Comparison of ENCODE assay signal across 29 cellular contexts in genomic region chr2:240053173-240054155, GRCh38. TPM values are rescaled to one million over a fixed set of nuclear protein-coding genes. Genes with fewer than 3 reads are reported as not detected.
"Had no signal": no experiment of that assay in that cellular context is flagged by ENCODE, and none has a peak within 500 bp of the region (broad histone marks: within the 10 kb centered on the region; RNA-seq: fewer than 3 reads in every experiment).

OR6B3 (minus strand) TSS chr2:240053521.

- H3K9me3 ChIP-seq: esophagus squamous epithelium, gastrocnemius medialis, pancreas, suprapubic skin, transverse colon had no signal

- H3K4me3 ChIP-seq: esophagus squamous epithelium, gastrocnemius medialis, pancreas, suprapubic skin, transverse colon had no signal

- H3K9me3 Mint-ChIP-seq: activated naive CD8-positive, alpha-beta T cell treated with anti-CD3 and anti-CD28 coated beads, Interleukin-2, amount 50 U/mL, for 24 hours; activated T-helper 1 cell treated with anti-CD3 and anti-CD28 coated beads, Interleukin-12 subunit alpha, Interleukin-12 subunit beta, Interleukin-2, Interleukin-4 antibody, amounts not matched to agents 30 ng/mL and 10 ng/mL and 1 ng/mL, durations not matched to agents 14 hours and 24 hours and 36 hours; endodermal cell; mesothelial cell of epicardium; natural killer cell; stimulated activated effector memory CD8-positive, alpha-beta T cell treated with anti-CD3 and anti-CD28 coated beads, Interleukin-12 subunit alpha, Interleukin-12 subunit beta, amount 100 ng/mL, for 72 hours; stimulated activated naive CD8-positive, alpha-beta T cell treated with anti-CD3 and anti-CD28 coated beads, Interleukin-15, amount 100 ng/mL, for 72 hours had no signal

- DNase-seq: activated CD4-positive, alpha-beta T cell treated with anti-CD3 and anti-CD28 coated beads, Interleukin-2, amount 50 U/mL, for 1 hour; activated CD8-positive, alpha-beta T cell treated with anti-CD3 and anti-CD28 coated beads, Interleukin-2, amount 10 ng/mL, durations not matched to agents 7 days and 5 days; activated gamma-delta T cell; activated naive CD4-positive, alpha-beta T cell treated with anti-CD3 and anti-CD28 coated beads, Interleukin-2, amount 50 U/mL, for 16 hours; activated naive CD8-positive, alpha-beta T cell treated with anti-CD3 and anti-CD28 coated beads, Interleukin-2, amount 50 U/mL, for 24 hours; anterior cingulate cortex; central memory CD4-positive, alpha-beta T cell; endodermal cell; esophagus squamous epithelium; gastrocnemius medialis; hippocampal formation; left ventricle myocardium superior; mammary epithelial cell; natural killer cell; pancreas; small intestine; stimulated activated CD4-positive, alpha-beta T cell treated with anti-CD3 and anti-CD28 coated beads, Interleukin-2, amount 100 ng/mL, for 24 hours; stimulated activated naive CD8-positive, alpha-beta T cell treated with anti-CD3 and anti-CD28 coated beads, Interleukin-15, amount 100 ng/mL, for 72 hours; transverse colon had no signal

- ATAC-seq: activated CD4-positive, CD25-positive, alpha-beta regulatory T cell treated with anti-CD3 and anti-CD28 coated beads, Interleukin-2, amount 50 U/mL, for 24 hours; activated CD8-positive, alpha-beta T cell treated with anti-CD3 and anti-CD28 coated beads, Interleukin-2, amount 10 ng/mL, durations not matched to agents 7 days and 5 days; gastrocnemius medialis; left ventricle myocardium superior; natural killer cell; pancreas; sciatic nerve; stimulated activated effector memory CD8-positive, alpha-beta T cell treated with anti-CD3 and anti-CD28 coated beads, Interleukin-12 subunit alpha, Interleukin-12 subunit beta, amount 100 ng/mL, for 72 hours; stimulated activated naive CD8-positive, alpha-beta T cell treated with anti-CD3 and anti-CD28 coated beads, Interleukin-15, amount 100 ng/mL, for 72 hours had no signal

- H3K4me3 Mint-ChIP-seq: activated CD8-positive, alpha-beta T cell treated with anti-CD3 and anti-CD28 coated beads, Interleukin-2, amount 10 ng/mL, durations not matched to agents 7 days and 5 days; activated naive CD8-positive, alpha-beta T cell treated with anti-CD3 and anti-CD28 coated beads, Interleukin-2, amount 50 U/mL, for 24 hours; activated T-helper 1 cell treated with anti-CD3 and anti-CD28 coated beads, Interleukin-12 subunit alpha, Interleukin-12 subunit beta, Interleukin-2, Interleukin-4 antibody, amounts not matched to agents 30 ng/mL and 10 ng/mL and 1 ng/mL, durations not matched to agents 14 hours and 24 hours and 36 hours; brain; endodermal cell; mesothelial cell of epicardium; natural killer cell; stimulated activated effector memory CD8-positive, alpha-beta T cell treated with anti-CD3 and anti-CD28 coated beads, Interleukin-12 subunit alpha, Interleukin-12 subunit beta, amount 100 ng/mL, for 72 hours; stimulated activated naive CD8-positive, alpha-beta T cell treated with anti-CD3 and anti-CD28 coated beads, Interleukin-15, amount 100 ng/mL, for 72 hours had no signal

- H3K4me1 Mint-ChIP-seq: activated naive CD8-positive, alpha-beta T cell treated with anti-CD3 and anti-CD28 coated beads, Interleukin-2, amount 50 U/mL, for 24 hours; endodermal cell; mesothelial cell of epicardium; stimulated activated naive CD8-positive, alpha-beta T cell treated with anti-CD3 and anti-CD28 coated beads, Interleukin-15, amount 100 ng/mL, for 72 hours had no signal

- H3K36me3 ChIP-seq: esophagus squamous epithelium, gastrocnemius medialis, pancreas, suprapubic skin, transverse colon had no signal

- H3K27ac Mint-ChIP-seq: activated CD8-positive, alpha-beta T cell treated with anti-CD3 and anti-CD28 coated beads, Interleukin-2, amount 10 ng/mL, durations not matched to agents 7 days and 5 days; activated naive CD8-positive, alpha-beta T cell treated with anti-CD3 and anti-CD28 coated beads, Interleukin-2, amount 50 U/mL, for 24 hours; activated T-helper 1 cell treated with anti-CD3 and anti-CD28 coated beads, Interleukin-12 subunit alpha, Interleukin-12 subunit beta, Interleukin-2, Interleukin-4 antibody, amounts not matched to agents 30 ng/mL and 10 ng/mL and 1 ng/mL, durations not matched to agents 14 hours and 24 hours and 36 hours; brain; endodermal cell; mesothelial cell of epicardium; natural killer cell; stimulated activated effector memory CD8-positive, alpha-beta T cell treated with anti-CD3 and anti-CD28 coated beads, Interleukin-12 subunit alpha, Interleukin-12 subunit beta, amount 100 ng/mL, for 72 hours had no signal

- FAIRE-seq: colon, pancreas, small intestine had no signal

- H3K4me1 ChIP-seq: esophagus squamous epithelium, gastrocnemius medialis, pancreas, suprapubic skin, transverse colon had no signal

- H3K36me3 Mint-ChIP-seq: brain; mesothelial cell of epicardium; natural killer cell; stimulated activated effector memory CD8-positive, alpha-beta T cell treated with anti-CD3 and anti-CD28 coated beads, Interleukin-12 subunit alpha, Interleukin-12 subunit beta, amount 100 ng/mL, for 72 hours had no signal

- H3K27ac ChIP-seq: esophagus squamous epithelium, gastrocnemius medialis, pancreas, suprapubic skin, transverse colon, VCaP had no signal

RNA-seq across cellular contexts. Expression of gene OR6B3, which starts in this region (rescaled TPM):
- total RNA-seq: activated CD8-positive, alpha-beta T cell treated with anti-CD3 and anti-CD28 coated beads, Interleukin-2, amount 10 ng/mL, durations not matched to agents 7 days and 5 days; activated T-helper 1 cell treated with anti-CD3 and anti-CD28 coated beads, Interleukin-12 subunit alpha, Interleukin-12 subunit beta, Interleukin-2, Interleukin-4 antibody, amounts not matched to agents 30 ng/mL and 10 ng/mL and 1 ng/mL, durations not matched to agents 14 hours and 24 hours and 36 hours; endodermal cell; esophagus squamous epithelium; gastrocnemius medialis; left ventricle myocardium superior; mammary epithelial cell; mesothelial cell of epicardium; natural killer cell; pancreas; suprapubic skin; T-helper 2 cell treated with Interferon-gamma antibody and Interleukin-4, amounts not matched to agents 100 ng/mL and 5 ng/mL, for 36 hours; transverse colon had no signal
